ENCODE assay signal across 8 cellular contexts in genomic region chr1:178189814-178190213, GRCh38.
DNase-seq lines count a peak whose midpoint lies in the region; ATAC-seq lines count a peak whose summit lies in the region.

No MANE protein-coding gene starts in this region.

- no peaks in the 10 kb centered on the region for H3K27me3 ChIP-seq in SJSA1 (replicated peaks)

- H3K4me3 ChIP-seq in SJSA1: no peak overlapping the region

- H3K4me1 ChIP-seq in SJSA1 (replicated peaks): peaks cover 15% of the 10 kb centered on the region

- intact Hi-C loops in left ventricle myocardium superior (cut with micrococcal nuclease): loop anchor here (10.0 kb wide), 1 partner anchor 155 kb away; no protein-coding TSS in a partner anchor

- H3K36me3 ChIP-seq in SJSA1: 0 out of 2 replicates have a peak, but pooled peaks cover 3% of the 10 kb centered on the region

- no peaks in the 10 kb centered on the region for H3K9me3 ChIP-seq in SJSA1 (replicated peaks)

- DNase-seq in SIG-M5 treated with dmso at 0.1 percent for 504 hours (lab: John Stamatoyannopoulos, UW; ENCODE audit: unreplicated experiment) (peak; percentile 48), SIG-M5 (lab: John Stamatoyannopoulos, UW) (no peak), HT1080 (ENCODE audit: low read depth) (peak; percentile 43), SJSA1 (ENCODE audit: low read depth in 1 of 2, low spot score in 2 of 2) (peak; percentile 25 to 52), left ventricle myocardium superior (no peak), hepatic stellate cell (ENCODE audit: low spot score) (no peak), activated gamma-delta T cell treated with Interleukin-2 at 50 U/mL for 16 hours (no peak), cortex of kidney (lab: John Stamatoyannopoulos, UW) (no peak)

- H3K27ac ChIP-seq in SJSA1: no peak overlapping the region

- ATAC-seq in left ventricle myocardium superior: peak; percentile 75

Comparison
In these comparisons a context has a peak if more than half of its experiments do, and no peak if none do; other contexts are left out.
1. DNase-seq: peak in SIG-M5 treated with dmso at 0.1 percent for 504 hours (single experiment), HT1080 (single experiment) and SJSA1 (2 of 2); none in SIG-M5 (single experiment), left ventricle myocardium superior (single experiment), hepatic stellate cell (single experiment), activated gamma-delta T cell treated with Interleukin-2 at 50 U/mL for 16 hours (single experiment) and cortex of kidney (single experiment).